In genomic region chr2:239034561-239035341, GRCh38 we compare ENCODE assay signal across 10 cellular contexts.
"Had no signal": no experiment of that assay in that cellular context is flagged by ENCODE, and none has a peak within 500 bp of the region (broad histone marks: within the 10 kb centered on the region; RNA-seq: fewer than 3 reads in every experiment).

No MANE protein-coding gene starts in this region.

- H3K27me3 ChIP-seq: colonic mucosa had no signal

- H3K9me3 Mint-ChIP-seq: activated CD4-positive, alpha-beta memory T cell treated with anti-CD3 and anti-CD28 coated beads, Interleukin-2, amount 10 ng/mL, durations not matched to agents 7 days and 5 days; activated T-cell treated with anti-CD3 and anti-CD28 coated beads, Interleukin-2, amount 50 U/mL, for 4 hours; central memory CD8-positive, alpha-beta T cell; endodermal cell; memory B cell had no signal

- H3K9ac ChIP-seq: neural progenitor cell had no signal

- H3K27ac Mint-ChIP-seq: activated CD4-positive, alpha-beta memory T cell treated with anti-CD3 and anti-CD28 coated beads, Interleukin-2, amount 10 ng/mL, durations not matched to agents 7 days and 5 days; endodermal cell; memory B cell; neural progenitor cell had no signal

- H3K4me2 ChIP-seq: neural progenitor cell had no signal

- H2AFZ ChIP-seq: neural progenitor cell had no signal

- H3K4me1 Mint-ChIP-seq: activated CD4-positive, alpha-beta memory T cell treated with anti-CD3 and anti-CD28 coated beads, Interleukin-2, amount 10 ng/mL, durations not matched to agents 7 days and 5 days; central memory CD8-positive, alpha-beta T cell; endodermal cell had no signal

- H3K36me3 Mint-ChIP-seq: memory B cell, neural progenitor cell had no signal

- H3K4me1 ChIP-seq: colonic mucosa, neural progenitor cell had no signal

- H3K36me3 ChIP-seq: brain microvascular endothelial cell, colonic mucosa, neural progenitor cell had no signal

- H3K27ac ChIP-seq: brain microvascular endothelial cell, colonic mucosa, epithelial cell of prostate, neural progenitor cell had no signal

- H3K4me3 ChIP-seq: colonic mucosa, neural progenitor cell had no signal

- DNase-seq: brain microvascular endothelial cell, T1000 had no signal

- H3K9me3 ChIP-seq: colonic mucosa had no signal

- H3K4me3 Mint-ChIP-seq: activated CD4-positive, alpha-beta memory T cell treated with anti-CD3 and anti-CD28 coated beads, Interleukin-2, amount 10 ng/mL, durations not matched to agents 7 days and 5 days; activated T-cell treated with anti-CD3 and anti-CD28 coated beads, Interleukin-2, amount 50 U/mL, for 4 hours; central memory CD8-positive, alpha-beta T cell; endodermal cell; memory B cell; neural progenitor cell had no signal
